9 cellular contexts compared by ENCODE assay signal in the genomic region with DNA sequence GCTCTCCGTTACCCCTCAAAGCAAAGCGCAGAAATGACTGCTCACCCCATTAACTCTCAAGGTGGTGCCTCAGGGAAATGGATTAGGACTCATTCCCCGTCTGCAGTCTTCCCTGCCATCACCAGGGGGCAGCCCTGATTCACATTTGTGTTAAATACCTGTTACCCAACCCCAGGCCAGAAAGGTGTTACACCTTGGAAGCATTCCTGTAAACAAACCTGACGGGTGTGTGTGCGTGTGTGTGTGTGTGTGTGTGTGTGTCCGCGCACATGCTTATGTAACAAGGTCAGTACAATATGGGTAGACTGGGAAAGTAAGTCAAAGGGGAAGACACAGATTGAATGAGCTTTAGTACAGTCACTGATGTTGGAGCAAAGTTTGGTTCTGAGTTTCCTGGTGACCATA. TPM values are rescaled to one million over a fixed set of nuclear protein-coding genes. Genes with fewer than 3 reads are reported as not detected.
DNase-seq lines count a peak whose midpoint lies in the region; ATAC-seq and TF ChIP-seq lines count a peak whose summit lies in the region.
"Had no signal": no experiment of that assay in that cellular context is flagged by ENCODE, and none has a peak within 500 bp of the region (broad histone marks: within the 10 kb centered on the region; RNA-seq: fewer than 3 reads in every experiment).

No MANE protein-coding gene starts in this region.

- peak; percentile 99 for TF ChIP-seq CTCF in LNCaP clone FGC (IDR thresholded peaks at IDR 0.05; ENCODE audit: control insufficient read depth, extremely low read depth, insufficient read depth)
- peak; percentile 74 for TF ChIP-seq CTCF in glutamatergic neuron (IDR thresholded peaks at IDR 0.05; ENCODE audit: partially characterized antibody, unreplicated experiment)
- peak; percentile 84 for TF ChIP-seq CTCF in progenitor cell of endocrine pancreas (IDR thresholded peaks at IDR 0.05; ENCODE audit: unreplicated experiment)

- H3K4me3 Mint-ChIP-seq in activated naive CD4-positive, alpha-beta T cell treated with anti-CD3 and anti-CD28 coated beads for 36 hours = no peak overlapping the region
- no peak overlapping the region for H3K4me3 Mint-ChIP-seq in glutamatergic neuron (ENCODE audit: unreplicated experiment)
- no peak overlapping the region for H3K4me3 Mint-ChIP-seq in progenitor cell of endocrine pancreas (ENCODE audit: low read depth)

- H3K27me3 Mint-ChIP-seq in activated naive CD4-positive, alpha-beta T cell treated with anti-CD3 and anti-CD28 coated beads for 36 hours (ENCODE audit: low read depth) = peaks cover 13% of the 10 kb centered on the region
- no peaks in the 10 kb centered on the region for H3K27me3 Mint-ChIP-seq in glutamatergic neuron (ENCODE audit: unreplicated experiment)
- peaks cover 14% of the 10 kb centered on the region for H3K27me3 Mint-ChIP-seq in progenitor cell of endocrine pancreas

- ATAC-seq in GM21528 (IDR thresholded peaks at IDR 0.05; ENCODE audit: low FRiP score, unreplicated experiment) = no peak

- H3K36me3 Mint-ChIP-seq in activated naive CD4-positive, alpha-beta T cell treated with anti-CD3 and anti-CD28 coated beads for 36 hours (ENCODE audit: low read depth) = no peaks in the 10 kb centered on the region
- H3K36me3 Mint-ChIP-seq in glutamatergic neuron (ENCODE audit: unreplicated experiment) = no peaks in the 10 kb centered on the region
- H3K36me3 Mint-ChIP-seq in progenitor cell of endocrine pancreas (ENCODE audit: insufficient read depth) = no peaks in the 10 kb centered on the region

- H3K9me3 Mint-ChIP-seq in activated naive CD4-positive, alpha-beta T cell treated with anti-CD3 and anti-CD28 coated beads for 36 hours = no peaks in the 10 kb centered on the region
- H3K9me3 Mint-ChIP-seq in glutamatergic neuron (ENCODE audit: unreplicated experiment) = no peaks in the 10 kb centered on the region
- no peaks in the 10 kb centered on the region for H3K9me3 Mint-ChIP-seq in progenitor cell of endocrine pancreas (ENCODE audit: low read depth)

- H3K27ac Mint-ChIP-seq in activated naive CD4-positive, alpha-beta T cell treated with anti-CD3 and anti-CD28 coated beads for 36 hours = no peak overlapping the region
- no peak overlapping the region for H3K27ac Mint-ChIP-seq in glutamatergic neuron (ENCODE audit: unreplicated experiment)
- H3K27ac Mint-ChIP-seq in progenitor cell of endocrine pancreas = no peak overlapping the region

- peak; percentile 78 for DNase-seq in DMS79 treated with DMSO at 0.1 percent for 48 hours (lab: John Stamatoyannopoulos, UW)
- DNase-seq in LNCaP clone FGC (ENCODE audit: low read depth) = peak; percentile 92
- DNase-seq in SHP77 treated with DMSO at 0.1 percent for 48 hours (lab: John Stamatoyannopoulos, UW) = peak; percentile 6
- DNase-seq in activated naive CD4-positive, alpha-beta T cell treated with anti-CD3 and anti-CD28 coated beads for 36 hours = peak; percentile 87
- DNase-seq in glutamatergic neuron = peak; percentile 81
- peak; percentile 73 for DNase-seq in progenitor cell of endocrine pancreas (ENCODE audit: low spot score, unreplicated experiment)
- no peak for DNase-seq in cortex of kidney (lab: John Stamatoyannopoulos, UW)

- intact Hi-C loops in activated naive CD4-positive, alpha-beta T cell treated with anti-CD3 and anti-CD28 coated beads for 36 hours (cut with micrococcal nuclease) = loop anchor here (2.0 to 5.0 kb wide), 4 partner anchors 26 to 584 kb away; no protein-coding TSS in a partner anchor

- peaks cover 7% of the 10 kb centered on the region for H3K4me1 Mint-ChIP-seq in activated naive CD4-positive, alpha-beta T cell treated with anti-CD3 and anti-CD28 coated beads for 36 hours (ENCODE audit: low read depth)
- H3K4me1 Mint-ChIP-seq in glutamatergic neuron (ENCODE audit: low read depth, unreplicated experiment) (peaks cover 11% of the 10 kb centered on the region), progenitor cell of endocrine pancreas (ENCODE audit: low read depth) (no peaks in the 10 kb centered on the region)

- no peak overlapping the region for H3K4me3 ChIP-seq in LNCaP clone FGC (ENCODE audit: low read depth, low read length)

- CTCF ChIA-PET in activated naive CD4-positive, alpha-beta T cell treated with anti-CD3 and anti-CD28 coated beads for 36 hours (lab: Charles Lee) = interaction anchor here (0.6 to 1.5 kb wide), 9 partner anchors 9 to 583 kb away, joined by 3 to 16 read pairs (median 3); no protein-coding TSS in a partner anchor

RNA-seq across cellular contexts. Expression of a gene that starts 6.3 kb away (rescaled TPM):
- not detected for total RNA-seq in activated naive CD4-positive, alpha-beta T cell treated with anti-CD3 and anti-CD28 coated beads for 36 hours
- total RNA-seq in glutamatergic neuron (ENCODE audit: unreplicated experiment) (not detected), progenitor cell of endocrine pancreas (0.89 and 1.3 TPM in 2 replicates)
- total RNA-seq: activated CD8-positive, alpha-beta memory T cell treated with anti-CD3 and anti-CD28 coated beads for 36 hours had no signal

RNA-seq across cellular contexts. Expression of a gene that starts 17.6 kb away (rescaled TPM):
- total RNA-seq in activated naive CD4-positive, alpha-beta T cell treated with anti-CD3 and anti-CD28 coated beads for 36 hours = not detected
- total RNA-seq in glutamatergic neuron (ENCODE audit: unreplicated experiment) (not detected), progenitor cell of endocrine pancreas (not detected in 2 replicates)
- total RNA-seq: activated CD8-positive, alpha-beta memory T cell treated with anti-CD3 and anti-CD28 coated beads for 36 hours had no signal
